In genomic region chr15:81024265-81024875, GRCh38 we compare ENCODE assay signal across 10 cellular contexts. TPM values are rescaled to one million over a fixed set of nuclear protein-coding genes. Genes with fewer than 3 reads are reported as not detected.
DNase-seq lines count a peak whose midpoint lies in the region; ATAC-seq, FAIRE-seq and TF ChIP-seq lines count a peak whose summit lies in the region.
"Had no signal": no experiment of that assay in that cellular context is flagged by ENCODE, and none has a peak within 500 bp of the region (broad histone marks: within the 10 kb centered on the region; RNA-seq: fewer than 3 reads in every experiment).

No MANE protein-coding gene starts in this region.

- no peak for FAIRE-seq in small intestine (lab: Jason Lieb, UNC)
- FAIRE-seq: pancreas had no signal

- ATAC-seq in GM21529 (IDR thresholded peaks at IDR 0.05; ENCODE audit: unreplicated experiment), result peak; percentile 2
- no peak for ATAC-seq in HG03571 (IDR thresholded peaks at IDR 0.05; ENCODE audit: unreplicated experiment)

- H3K36me3 ChIP-seq in endodermal cell (ENCODE audit: control insufficient read depth, insufficient read depth, low read length) (no peaks in the 10 kb centered on the region), small intestine (ENCODE audit: control insufficient read depth in 2 of 2, insufficient read depth in 2 of 2, low read length in 2 of 2) (no peaks in the 10 kb centered on the region)
- H3K36me3 ChIP-seq: pancreas had no signal

- H3K9me3 ChIP-seq in endodermal cell (ENCODE audit: control insufficient read depth, low read length) (peaks cover under 1% of the 10 kb centered on the region), small intestine (ENCODE audit: control insufficient read depth, low read depth) (no peaks in the 10 kb centered on the region)
- H3K9me3 ChIP-seq: pancreas had no signal

- peaks cover 11% of the 10 kb centered on the region for H3K4me1 Mint-ChIP-seq in endodermal cell

- no peaks in the 10 kb centered on the region for H3K27me3 Mint-ChIP-seq in endodermal cell (ENCODE audit: insufficient read depth)

- H3K4me1 ChIP-seq in endodermal cell (ENCODE audit: control insufficient read depth, insufficient read depth, low read length) (no peaks in the 10 kb centered on the region), small intestine (ENCODE audit: control insufficient read depth in 2 of 2, insufficient read depth in 1 of 2, low read depth in 1 of 2, low read length in 1 of 2) (no peaks in the 10 kb centered on the region)

- H3K9ac ChIP-seq in endodermal cell (ENCODE audit: extremely low read depth, low read length, poor library complexity, severe bottlenecking), result no peak overlapping the region

- WGBS in endodermal cell (ENCODE audit: insufficient coverage in 1 of 2, insufficient read length in 1 of 2), 2 experiments, result 87 to 90% methylated on average over 9 to 10 of the region's 10 CpGs
- WGBS in small intestine, 3 donors, result 82 to 90% (median 89%) methylated on average over 10 of the region's 10 CpGs

- no peak overlapping the region for H3K27ac Mint-ChIP-seq in endodermal cell

- no peaks in the 10 kb centered on the region for H3K36me3 Mint-ChIP-seq in endodermal cell (ENCODE audit: low read depth)

- peaks cover 3% of the 10 kb centered on the region for H3K9me3 Mint-ChIP-seq in endodermal cell

- H3K4me3 ChIP-seq in endodermal cell (ENCODE audit: low read length), result no peak overlapping the region
- no peak overlapping the region for H3K4me3 ChIP-seq in small intestine (ENCODE audit: low read depth in 1 of 2, low read length in 2 of 2)
- H3K4me3 ChIP-seq: pancreas had no signal

- no peak for TF ChIP-seq CTCF in endodermal cell (conservative IDR thresholded peaks at IDR 0.05)

- H3K27me3 ChIP-seq in endodermal cell (ENCODE audit: control insufficient read depth, insufficient read depth, low read length, poor library complexity, severe bottlenecking) (no peaks in the 10 kb centered on the region), small intestine (ENCODE audit: control insufficient read depth in 2 of 2, insufficient read depth in 2 of 2, low read length in 2 of 2) (no peaks in the 10 kb centered on the region)
- H3K27me3 ChIP-seq: pancreas had no signal

- H3K4me3 Mint-ChIP-seq in endodermal cell, result no peak overlapping the region

- peak overlapping the region; percentile 41 for H3K27ac ChIP-seq in endodermal cell (ENCODE audit: low read depth, low read length)
- H3K27ac ChIP-seq in small intestine (ENCODE audit: low read depth in 1 of 2, low read length in 1 of 2), result peak overlapping the region in 1 of 2 donors; percentile 69

- in situ Hi-C loops in ACHN (cut with HindIII; ENCODE audit: low pct_ligation_motif_present, low pct_unique_long_range_greater_than_20kb, low sequenced_read_pairs), result no loop called here

- DNase-seq in endodermal cell (peak; percentile 45), retina (peak; percentile 72), ACHN (no peak), NCI-H1092 (lab: John Stamatoyannopoulos, UW) (no peak), small intestine (no peak)
- DNase-seq: NCI-H187 had no signal

TF ChIP-seq in PFSK-1, 5 proteins besides CTCF, POLR2A, EP300 and RAD21:
- TF ChIP-seq, protein P1, sequence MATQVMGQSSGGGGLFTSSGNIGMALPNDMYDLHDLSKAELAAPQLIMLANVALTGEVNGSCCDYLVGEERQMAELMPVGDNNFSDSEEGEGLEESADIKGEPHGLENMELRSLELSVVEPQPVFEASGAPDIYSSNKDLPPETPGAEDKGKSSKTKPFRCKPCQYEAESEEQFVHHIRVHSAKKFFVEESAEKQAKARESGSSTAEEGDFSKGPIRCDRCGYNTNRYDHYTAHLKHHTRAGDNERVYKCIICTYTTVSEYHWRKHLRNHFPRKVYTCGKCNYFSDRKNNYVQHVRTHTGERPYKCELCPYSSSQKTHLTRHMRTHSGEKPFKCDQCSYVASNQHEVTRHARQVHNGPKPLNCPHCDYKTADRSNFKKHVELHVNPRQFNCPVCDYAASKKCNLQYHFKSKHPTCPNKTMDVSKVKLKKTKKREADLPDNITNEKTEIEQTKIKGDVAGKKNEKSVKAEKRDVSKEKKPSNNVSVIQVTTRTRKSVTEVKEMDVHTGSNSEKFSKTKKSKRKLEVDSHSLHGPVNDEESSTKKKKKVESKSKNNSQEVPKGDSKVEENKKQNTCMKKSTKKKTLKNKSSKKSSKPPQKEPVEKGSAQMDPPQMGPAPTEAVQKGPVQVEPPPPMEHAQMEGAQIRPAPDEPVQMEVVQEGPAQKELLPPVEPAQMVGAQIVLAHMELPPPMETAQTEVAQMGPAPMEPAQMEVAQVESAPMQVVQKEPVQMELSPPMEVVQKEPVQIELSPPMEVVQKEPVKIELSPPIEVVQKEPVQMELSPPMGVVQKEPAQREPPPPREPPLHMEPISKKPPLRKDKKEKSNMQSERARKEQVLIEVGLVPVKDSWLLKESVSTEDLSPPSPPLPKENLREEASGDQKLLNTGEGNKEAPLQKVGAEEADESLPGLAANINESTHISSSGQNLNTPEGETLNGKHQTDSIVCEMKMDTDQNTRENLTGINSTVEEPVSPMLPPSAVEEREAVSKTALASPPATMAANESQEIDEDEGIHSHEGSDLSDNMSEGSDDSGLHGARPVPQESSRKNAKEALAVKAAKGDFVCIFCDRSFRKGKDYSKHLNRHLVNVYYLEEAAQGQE (IDR thresholded peaks at IDR 0.05; ENCODE audit: insufficient read depth in 1 of 2, low read depth in 2 of 2, low read length in 2 of 2), result no peak
- TF ChIP-seq SIN3A (IDR thresholded peaks at IDR 0.05; ENCODE audit: borderline replicate concordance, insufficient read depth, low read length) (no peak), POLR2AphosphoS5 (IDR thresholded peaks at IDR 0.05; ENCODE audit: low read depth, low read length) (peak; percentile 45; the same call in 1 of the 2 replicates), FOXP2 (optimal IDR thresholded peaks at IDR 0.05; ENCODE audit: borderline replicate concordance, extremely low read depth, extremely low read length, insufficient read depth) (no peak), TAF1 (IDR thresholded peaks at IDR 0.05; ENCODE audit: borderline replicate concordance, insufficient read depth, low read length) (peak; percentile 47; the same call in 1 of the 2 replicates)

RNA-seq across cellular contexts. Expression of gene TLNRD1, which starts 23.6 kb away (rescaled TPM):
- polyA plus RNA-seq in PFSK-1 (2012; ENCODE audit: insufficient read length, low read depth), result 21.6 TPM
- total RNA-seq in endodermal cell, result 10 to 100 TPM; 25.1 to 28.2 TPM
- 14.4 TPM for polyA plus RNA-seq in endodermal cell (2013, experiment 1 of 2)
- 14.3 TPM for polyA plus RNA-seq in endodermal cell (2013, experiment 2 of 2)
- polyA plus RNA-seq in small intestine, result 10 to 100 TPM in 1 of 3 donors, 1 to 10 TPM in 2; 4.9 to 11.9 (median 6.8) TPM

RNA-seq across cellular contexts. Expression of gene MESD, which starts 34.8 kb away (rescaled TPM):
- polyA plus RNA-seq in PFSK-1 (2012; ENCODE audit: insufficient read length, low read depth), result 24.0 TPM
- 10 to 100 TPM; 31.7 to 35.8 TPM for total RNA-seq in endodermal cell
- polyA plus RNA-seq in endodermal cell (2013, experiment 1 of 2), result 31.8 TPM
- 31.8 TPM for polyA plus RNA-seq in endodermal cell (2013, experiment 2 of 2)
- 10 to 100 TPM in 1 of 3 donors, 1 to 10 TPM in 2; 4.7 to 20.7 (median 6.5) TPM for polyA plus RNA-seq in small intestine

Comparison
In these comparisons a context has a peak if more than half of its experiments do, and no peak if none do; other contexts are left out.
1. DNase-seq: peak in endodermal cell (single experiment) and retina (single experiment); none in ACHN (single experiment), NCI-H1092 (single experiment) and small intestine (single experiment).